In genomic region chr5:40828021-40828631, GRCh38 we compare ENCODE assay signal across 1 cellular context.
TF ChIP-seq lines count a peak whose summit lies in the region.

No MANE protein-coding gene starts in this region.

TF ChIP-seq in H1, 55 proteins besides CTCF, POLR2A, EP300 and RAD21:
- TF ChIP-seq GABPA (IDR thresholded peaks at IDR 0.05; ENCODE audit: borderline replicate concordance, insufficient read depth, low read length) (no peak), POLR2AphosphoS5 (IDR thresholded peaks at IDR 0.05; ENCODE audit: low read depth, low read length) (peak; percentile 66; the same call in 1 of the 2 replicates), NANOG (IDR thresholded peaks at IDR 0.05; ENCODE audit: insufficient read depth, low read depth, low read length, poor library complexity, severe bottlenecking) (no peak), CTBP2 (IDR thresholded peaks at IDR 0.05; ENCODE audit: borderline replicate concordance, insufficient read depth, insufficient read length, low read length) (no peak)
